8 cellular contexts compared by ENCODE assay signal in the genomic region with DNA sequence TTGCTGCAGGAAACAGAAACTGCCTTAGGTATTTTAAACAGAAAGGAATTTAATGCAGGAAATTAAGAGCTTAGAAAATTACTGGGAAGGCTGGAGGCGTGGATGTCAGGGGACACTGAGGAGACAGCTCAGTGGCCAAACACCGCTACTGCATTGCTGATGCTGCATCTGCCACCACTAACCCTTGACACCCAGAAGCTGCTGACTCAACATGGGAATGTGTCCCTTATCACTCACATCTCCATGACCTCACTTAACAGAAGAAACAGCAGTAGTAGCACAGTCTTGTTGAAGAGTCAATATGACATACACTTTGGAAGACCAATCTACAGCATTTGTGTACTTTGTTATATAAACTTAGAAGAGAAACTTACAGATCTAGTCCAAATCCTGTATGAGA.
DNase-seq lines count a peak whose midpoint lies in the region; ATAC-seq and TF ChIP-seq lines count a peak whose summit lies in the region.

No MANE protein-coding gene starts in this region.

- no peak for TF ChIP-seq POLR2A in erythroblast (IDR thresholded peaks at IDR 0.05; ENCODE audit: low read length)

- peak; percentile 4 for DNase-seq in DND-41
- peak; percentile 42 for DNase-seq in LoVo (ENCODE audit: low spot score)
- DNase-seq in erythroblast (lab: John Stamatoyannopoulos, UW) = peak; percentile 1 to 16
- DNase-seq in CD1c-positive myeloid dendritic cell (ENCODE audit: extremely low spot score) = no peak
- no peak for DNase-seq in activated naive CD4-positive, alpha-beta T cell treated with Interleukin-2 at 50 U/mL for 16 hours
- DNase-seq in NK-92 (lab: John Stamatoyannopoulos, UW; ENCODE audit: unreplicated experiment) = no peak
- no peak for DNase-seq in activated T-cell treated with anti-CD3 and anti-CD28 coated beads, Interleukin-2, amount 50 U/mL, for 1 hour

- H3K79me2 ChIP-seq in DND-41 (ENCODE audit: insufficient read depth, low read length) = no peaks in the 10 kb centered on the region

- no peak overlapping the region for H3K27ac ChIP-seq in DND-41 (ENCODE audit: low read length)

- no peaks in the 10 kb centered on the region for H4K20me1 ChIP-seq in DND-41 (ENCODE audit: insufficient read depth, low read length)

- no peaks in the 10 kb centered on the region for H3K4me1 ChIP-seq in DND-41 (ENCODE audit: insufficient read depth, low read length)

- TF ChIP-seq CTCF in DND-41 (IDR thresholded peaks at IDR 0.05; ENCODE audit: borderline replicate concordance, extremely low read depth, low read length, poor library complexity, severe bottlenecking) = peak; percentile 24

- H3K4me2 ChIP-seq in DND-41 (ENCODE audit: insufficient read depth, low read length) = no peak overlapping the region

- no peaks in the 10 kb centered on the region for H3K36me3 ChIP-seq in DND-41 (ENCODE audit: insufficient read depth, low read length)

- H3K4me3 ChIP-seq in DND-41 (ENCODE audit: low read depth in 1 of 2, low read length in 2 of 2) = no peak overlapping the region

- H3K9ac ChIP-seq in DND-41 (ENCODE audit: low read depth, low read length) = no peak overlapping the region

- H2AFZ ChIP-seq in DND-41 (ENCODE audit: low read depth, low read length) = no peak overlapping the region

- no peaks in the 10 kb centered on the region for H3K9me3 ChIP-seq in DND-41 (ENCODE audit: insufficient read depth, low read length, severe bottlenecking)

- 0 out of 3 replicates have a peak, but pooled peaks have one; percentile 50 for ATAC-seq in DND-41 (ENCODE audit: insufficient read depth, low read depth)
- peak; percentile 91 for ATAC-seq in GM21526 (IDR thresholded peaks at IDR 0.05; ENCODE audit: low FRiP score, unreplicated experiment)

- H3K27me3 ChIP-seq in DND-41 (ENCODE audit: insufficient read depth, low read length, poor library complexity) = no peaks in the 10 kb centered on the region

Comparison
In these comparisons a context has a peak if more than half of its experiments do, and no peak if none do; other contexts are left out.
1. DNase-seq: peak in DND-41 (single experiment), LoVo (single experiment) and erythroblast (2 of 2); none in CD1c-positive myeloid dendritic cell (single experiment), activated naive CD4-positive, alpha-beta T cell treated with Interleukin-2 at 50 U/mL for 16 hours (single experiment), NK-92 (single experiment) and activated T-cell treated with anti-CD3 and anti-CD28 coated beads, Interleukin-2, amount 50 U/mL, for 1 hour (single experiment).